In the genomic region with DNA sequence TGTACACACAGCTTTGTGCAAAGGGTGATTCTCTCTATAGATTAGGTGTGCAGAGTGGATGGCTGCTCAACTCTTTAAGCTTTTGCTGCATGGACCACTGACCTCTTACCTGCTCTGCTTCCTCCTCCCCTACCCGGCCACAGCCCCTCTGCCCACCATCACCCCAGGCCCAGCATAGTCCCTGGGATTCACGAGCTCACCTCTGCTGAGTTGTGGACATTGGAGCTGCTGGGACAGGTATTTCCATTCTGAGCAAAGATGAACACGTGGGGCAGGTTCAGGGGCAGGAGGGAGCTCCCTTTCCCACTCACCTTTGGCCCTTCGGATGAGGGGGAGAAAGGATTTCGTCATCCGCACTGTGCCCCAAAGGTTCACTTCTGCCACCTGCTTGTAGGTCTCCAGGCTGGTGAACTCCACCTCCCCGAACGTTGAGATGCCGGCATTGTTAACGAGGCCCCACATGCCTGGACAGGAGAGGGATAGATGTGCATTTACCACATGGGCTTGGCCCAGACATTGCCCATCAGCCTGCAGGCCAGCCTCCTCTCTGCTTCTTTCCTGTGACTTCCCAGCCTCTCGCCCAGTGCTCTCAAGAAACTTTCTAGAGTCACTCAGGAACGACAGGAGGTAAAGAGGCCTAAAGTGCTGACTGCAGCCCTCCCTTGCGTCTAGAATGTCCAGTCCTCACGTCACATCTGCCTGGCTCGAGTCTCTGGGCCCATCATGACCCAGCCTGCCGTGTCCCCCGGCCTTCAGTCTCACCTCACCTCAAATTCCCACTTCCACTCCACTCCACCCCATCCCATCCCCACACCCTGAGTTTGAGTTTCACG, we compare ENCODE assay signal across 1 cellular context.
TF ChIP-seq lines count a peak whose summit lies in the region.

No MANE protein-coding gene starts in this region.

TF ChIP-seq in HepG2, 621 proteins besides CTCF, POLR2A, EP300 and RAD21 (continued from another document):
- TF ChIP-seq, protein P1, sequence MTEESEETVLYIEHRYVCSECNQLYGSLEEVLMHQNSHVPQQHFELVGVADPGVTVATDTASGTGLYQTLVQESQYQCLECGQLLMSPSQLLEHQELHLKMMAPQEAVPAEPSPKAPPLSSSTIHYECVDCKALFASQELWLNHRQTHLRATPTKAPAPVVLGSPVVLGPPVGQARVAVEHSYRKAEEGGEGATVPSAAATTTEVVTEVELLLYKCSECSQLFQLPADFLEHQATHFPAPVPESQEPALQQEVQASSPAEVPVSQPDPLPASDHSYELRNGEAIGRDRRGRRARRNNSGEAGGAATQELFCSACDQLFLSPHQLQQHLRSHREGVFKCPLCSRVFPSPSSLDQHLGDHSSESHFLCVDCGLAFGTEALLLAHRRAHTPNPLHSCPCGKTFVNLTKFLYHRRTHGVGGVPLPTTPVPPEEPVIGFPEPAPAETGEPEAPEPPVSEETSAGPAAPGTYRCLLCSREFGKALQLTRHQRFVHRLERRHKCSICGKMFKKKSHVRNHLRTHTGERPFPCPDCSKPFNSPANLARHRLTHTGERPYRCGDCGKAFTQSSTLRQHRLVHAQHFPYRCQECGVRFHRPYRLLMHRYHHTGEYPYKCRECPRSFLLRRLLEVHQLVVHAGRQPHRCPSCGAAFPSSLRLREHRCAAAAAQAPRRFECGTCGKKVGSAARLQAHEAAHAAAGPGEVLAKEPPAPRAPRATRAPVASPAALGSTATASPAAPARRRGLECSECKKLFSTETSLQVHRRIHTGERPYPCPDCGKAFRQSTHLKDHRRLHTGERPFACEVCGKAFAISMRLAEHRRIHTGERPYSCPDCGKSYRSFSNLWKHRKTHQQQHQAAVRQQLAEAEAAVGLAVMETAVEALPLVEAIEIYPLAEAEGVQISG (CRISPR knock-in tag; IDR thresholded peaks at IDR 0.05): peak; percentile 51; the same call in 1 of the 2 replicates
- no peak for TF ChIP-seq ZNF883 (CRISPR knock-in tag; IDR thresholded peaks at IDR 0.05; ENCODE audit: not compliant biosample characterization)
- TF ChIP-seq HOXA3 (CRISPR knock-in tag; IDR thresholded peaks at IDR 0.05): peak; percentile 75
- TF ChIP-seq JDP2 (CRISPR knock-in tag; IDR thresholded peaks at IDR 0.05; ENCODE audit: borderline replicate concordance): no peak
- no peak for TF ChIP-seq ZNF232 (CRISPR knock-in tag; IDR thresholded peaks at IDR 0.05; ENCODE audit: borderline replicate concordance)
- TF ChIP-seq, protein P2, sequence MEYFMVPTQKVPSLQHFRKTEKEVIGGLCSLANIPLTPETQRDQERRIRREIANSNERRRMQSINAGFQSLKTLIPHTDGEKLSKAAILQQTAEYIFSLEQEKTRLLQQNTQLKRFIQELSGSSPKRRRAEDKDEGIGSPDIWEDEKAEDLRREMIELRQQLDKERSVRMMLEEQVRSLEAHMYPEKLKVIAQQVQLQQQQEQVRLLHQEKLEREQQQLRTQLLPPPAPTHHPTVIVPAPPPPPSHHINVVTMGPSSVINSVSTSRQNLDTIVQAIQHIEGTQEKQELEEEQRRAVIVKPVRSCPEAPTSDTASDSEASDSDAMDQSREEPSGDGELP (IDR thresholded peaks at IDR 0.05; ENCODE audit: borderline replicate concordance, low read depth): peak; percentile 10; the same call in 1 of the 2 replicates
- peak; percentile 84 for TF ChIP-seq PHF21A (CRISPR knock-in tag; IDR thresholded peaks at IDR 0.05)
- TF ChIP-seq ARNT (IDR thresholded peaks at IDR 0.05): no peak
- TF ChIP-seq NCOA1 (CRISPR knock-in tag; IDR thresholded peaks at IDR 0.05): peak; percentile 48; the same call in 1 of the 2 replicates
- peak; percentile 43 for TF ChIP-seq SAP130 (CRISPR knock-in tag; IDR thresholded peaks at IDR 0.05; ENCODE audit: low read depth)
- no peak for TF ChIP-seq ZNF44 (CRISPR knock-in tag; IDR thresholded peaks at IDR 0.05)
- 0 out of 2 replicates have a peak, but pooled peaks have one; percentile 29 for TF ChIP-seq ZNF557 (CRISPR knock-in tag; IDR thresholded peaks at IDR 0.05)
- no peak for TF ChIP-seq HNRNPK (IDR thresholded peaks at IDR 0.05; ENCODE audit: low read depth, low read length, poor library complexity, severe bottlenecking)
- TF ChIP-seq MATR3 (CRISPR knock-in tag; IDR thresholded peaks at IDR 0.05): no peak
- no peak for TF ChIP-seq ZNF720 (CRISPR knock-in tag; IDR thresholded peaks at IDR 0.05)
- TF ChIP-seq ZNF737 (CRISPR knock-in tag; IDR thresholded peaks at IDR 0.05; ENCODE audit: borderline replicate concordance): no peak
- TF ChIP-seq, protein P3, sequence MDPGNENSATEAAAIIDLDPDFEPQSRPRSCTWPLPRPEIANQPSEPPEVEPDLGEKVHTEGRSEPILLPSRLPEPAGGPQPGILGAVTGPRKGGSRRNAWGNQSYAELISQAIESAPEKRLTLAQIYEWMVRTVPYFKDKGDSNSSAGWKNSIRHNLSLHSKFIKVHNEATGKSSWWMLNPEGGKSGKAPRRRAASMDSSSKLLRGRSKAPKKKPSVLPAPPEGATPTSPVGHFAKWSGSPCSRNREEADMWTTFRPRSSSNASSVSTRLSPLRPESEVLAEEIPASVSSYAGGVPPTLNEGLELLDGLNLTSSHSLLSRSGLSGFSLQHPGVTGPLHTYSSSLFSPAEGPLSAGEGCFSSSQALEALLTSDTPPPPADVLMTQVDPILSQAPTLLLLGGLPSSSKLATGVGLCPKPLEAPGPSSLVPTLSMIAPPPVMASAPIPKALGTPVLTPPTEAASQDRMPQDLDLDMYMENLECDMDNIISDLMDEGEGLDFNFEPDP (CRISPR knock-in tag; conservative IDR thresholded peaks at IDR 0.05): 0 out of 2 replicates have a peak, but pooled peaks have one; percentile 66
- peak; percentile 15; the same call in 1 of the 2 replicates for TF ChIP-seq SOX5 (CRISPR knock-in tag; IDR thresholded peaks at IDR 0.05; ENCODE audit: borderline replicate concordance)
- TF ChIP-seq NFE2L2 (IDR thresholded peaks at IDR 0.05; ENCODE audit: low read length): no peak
- peak; percentile 77; the same call in 1 of the 2 replicates for TF ChIP-seq MYC (CRISPR knock-in tag; IDR thresholded peaks at IDR 0.05; ENCODE audit: borderline replicate concordance)
TF ChIP-seq in HepG2: peak in this region for 75.
